Comparison of ENCODE assay signal across 1 cellular context in the genomic region with DNA sequence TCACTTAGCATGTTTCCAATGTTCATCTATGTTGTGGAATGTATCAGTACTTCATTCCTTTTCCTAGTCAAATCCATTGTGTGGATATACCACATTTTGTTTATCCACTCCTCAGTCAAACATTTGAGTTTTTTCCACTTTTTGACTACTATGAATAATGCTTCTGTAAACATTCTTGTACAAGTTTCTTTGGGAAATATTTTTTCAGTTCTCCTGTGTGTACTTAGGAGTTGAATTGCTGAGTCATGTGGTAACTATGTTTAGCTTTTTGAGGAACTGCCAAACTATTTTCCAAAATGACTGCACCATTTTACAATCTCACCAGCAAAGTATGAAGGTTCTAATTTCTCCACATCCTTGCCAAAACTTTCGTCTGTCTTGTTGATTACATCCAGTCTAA.
TF ChIP-seq lines count a peak whose summit lies in the region.

No MANE protein-coding gene starts in this region.

TF ChIP-seq in HEK293, 187 proteins besides CTCF, POLR2A, EP300 and RAD21 (continued from another document):
- TF ChIP-seq, protein P1, sequence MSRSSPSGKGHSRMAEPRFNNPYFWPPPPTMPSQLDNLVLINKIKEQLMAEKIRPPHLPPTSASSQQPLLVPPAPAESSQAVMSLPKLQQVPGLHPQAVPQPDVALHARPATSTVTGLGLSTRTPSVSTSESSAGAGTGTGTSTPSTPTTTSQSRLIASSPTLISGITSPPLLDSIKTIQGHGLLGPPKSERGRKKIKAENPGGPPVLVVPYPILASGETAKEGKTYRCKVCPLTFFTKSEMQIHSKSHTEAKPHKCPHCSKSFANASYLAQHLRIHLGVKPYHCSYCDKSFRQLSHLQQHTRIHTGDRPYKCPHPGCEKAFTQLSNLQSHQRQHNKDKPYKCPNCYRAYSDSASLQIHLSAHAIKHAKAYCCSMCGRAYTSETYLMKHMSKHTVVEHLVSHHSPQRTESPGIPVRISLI (tag by site-specific recombination; IDR thresholded peaks at IDR 0.05) = peak; percentile 81
- no peak for TF ChIP-seq BCL11A (tag by site-specific recombination; IDR thresholded peaks at IDR 0.05; ENCODE audit: low read depth)
- 0 out of 2 replicates have a peak, but pooled peaks have one; percentile 16 for TF ChIP-seq ZNF629 (tag by site-specific recombination; IDR thresholded peaks at IDR 0.05)
- TF ChIP-seq, protein P2, sequence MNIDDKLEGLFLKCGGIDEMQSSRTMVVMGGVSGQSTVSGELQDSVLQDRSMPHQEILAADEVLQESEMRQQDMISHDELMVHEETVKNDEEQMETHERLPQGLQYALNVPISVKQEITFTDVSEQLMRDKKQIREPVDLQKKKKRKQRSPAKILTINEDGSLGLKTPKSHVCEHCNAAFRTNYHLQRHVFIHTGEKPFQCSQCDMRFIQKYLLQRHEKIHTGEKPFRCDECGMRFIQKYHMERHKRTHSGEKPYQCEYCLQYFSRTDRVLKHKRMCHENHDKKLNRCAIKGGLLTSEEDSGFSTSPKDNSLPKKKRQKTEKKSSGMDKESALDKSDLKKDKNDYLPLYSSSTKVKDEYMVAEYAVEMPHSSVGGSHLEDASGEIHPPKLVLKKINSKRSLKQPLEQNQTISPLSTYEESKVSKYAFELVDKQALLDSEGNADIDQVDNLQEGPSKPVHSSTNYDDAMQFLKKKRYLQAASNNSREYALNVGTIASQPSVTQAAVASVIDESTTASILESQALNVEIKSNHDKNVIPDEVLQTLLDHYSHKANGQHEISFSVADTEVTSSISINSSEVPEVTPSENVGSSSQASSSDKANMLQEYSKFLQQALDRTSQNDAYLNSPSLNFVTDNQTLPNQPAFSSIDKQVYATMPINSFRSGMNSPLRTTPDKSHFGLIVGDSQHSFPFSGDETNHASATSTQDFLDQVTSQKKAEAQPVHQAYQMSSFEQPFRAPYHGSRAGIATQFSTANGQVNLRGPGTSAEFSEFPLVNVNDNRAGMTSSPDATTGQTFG (tag by site-specific recombination; IDR thresholded peaks at IDR 0.05; ENCODE audit: borderline replicate concordance) = 0 out of 2 replicates have a peak, but pooled peaks have one; percentile 16
- no peak for TF ChIP-seq ZNF146 (tag by site-specific recombination; IDR thresholded peaks at IDR 0.05)
- TF ChIP-seq YY2 (tag by site-specific recombination; IDR thresholded peaks at IDR 0.05) = 0 out of 2 replicates have a peak, but pooled peaks have one; percentile 23
TF ChIP-seq in HEK293: peak in this region for 7.
